In the genomic region with DNA sequence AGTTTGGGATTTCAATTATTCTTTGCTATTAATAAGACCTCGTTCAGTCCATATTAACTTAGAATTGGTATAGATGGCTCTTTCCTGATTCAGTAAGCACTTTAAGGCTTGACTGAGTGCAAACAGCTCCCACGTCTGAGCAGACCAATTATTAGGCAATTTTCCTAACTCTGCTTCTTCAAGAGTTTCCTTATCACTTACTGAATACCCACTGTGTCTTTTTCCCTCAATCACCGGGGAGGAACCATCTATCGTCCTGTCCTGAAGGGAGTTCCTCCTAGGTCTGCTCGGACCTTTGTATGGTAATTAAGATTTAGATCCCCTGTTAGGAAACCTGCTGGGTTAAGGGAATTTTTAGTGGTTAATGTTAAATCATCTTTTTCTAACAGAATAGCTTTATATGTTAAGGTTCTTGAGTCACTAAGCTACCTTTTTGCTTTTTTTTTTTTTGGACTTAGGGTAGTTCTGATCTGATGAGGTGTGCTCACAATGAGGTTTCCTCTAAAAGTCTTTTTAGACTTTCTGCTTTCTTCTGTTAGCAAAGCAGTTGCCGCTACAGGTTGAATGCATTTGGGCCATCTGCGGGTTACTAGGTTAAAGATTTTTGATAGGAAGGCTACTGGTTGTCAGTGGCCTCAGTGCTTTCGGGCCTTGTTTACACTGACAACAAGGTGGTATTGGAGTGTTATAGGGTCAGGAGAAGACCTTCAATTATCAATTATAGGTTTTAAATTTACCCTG, we compare ENCODE assay signal across 7 cellular contexts.
DNase-seq lines count a peak whose midpoint lies in the region; ATAC-seq and TF ChIP-seq lines count a peak whose summit lies in the region.
"Not testable (repeated sequence)": the region's sequence is repeated elsewhere in the genome, so short reads cannot be mapped to it uniquely, and the experiment has no call there.

No MANE protein-coding gene starts in this region.

- intact Hi-C loops in esophagus muscularis mucosa (cut with DNase I) = not testable (repeated sequence)

- not testable (repeated sequence) for H3K36me3 ChIP-seq in GM23338 (ENCODE audit: insufficient read depth); esophagus muscularis mucosa; smooth muscle cell (ENCODE audit: low read depth)

- not testable (repeated sequence) for H4K20me1 ChIP-seq in GM23338 (replicated peaks; ENCODE audit: insufficient read depth); smooth muscle cell (ENCODE audit: low read depth)

- not testable (repeated sequence) for DNase-seq in GM23338 (ENCODE audit: low spot score); central memory CD8-positive, alpha-beta T cell (ENCODE audit: low spot score in 2 of 2); mesothelial cell of epicardium (ENCODE audit: low spot score in 2 of 2, unreplicated experiment in 2 of 2); smooth muscle cell (lab: John Stamatoyannopoulos, UW; ENCODE audit: unreplicated experiment)
- DNase-seq in NB4 (ENCODE audit: low read depth) (peak; percentile 8), esophagus muscularis mucosa (ENCODE audit: extremely low spot score) (peak; percentile 37)

- not testable (repeated sequence) for TF ChIP-seq CTCF in GM23338 (conservative IDR thresholded peaks at IDR 0.05; ENCODE audit: low read depth in 2 of 2); NB4 (IDR thresholded peaks at IDR 0.05; ENCODE audit: low read depth, low read length); esophagus muscularis mucosa (IDR thresholded peaks at IDR 0.05); mesothelial cell of epicardium (IDR thresholded peaks at IDR 0.05; ENCODE audit: unreplicated experiment); smooth muscle cell (IDR thresholded peaks at IDR 0.05; ENCODE audit: borderline replicate concordance, insufficient read depth, poor library complexity, severe bottlenecking)

- H3K79me2 ChIP-seq in GM23338 (replicated peaks; ENCODE audit: insufficient read depth); smooth muscle cell (ENCODE audit: low read depth): not testable (repeated sequence)

- peak overlapping the region; percentile 69 for H3K4me2 ChIP-seq in GM23338
- not testable (repeated sequence) for H3K4me2 ChIP-seq in smooth muscle cell

- not testable (repeated sequence) for H3K9me3 Mint-ChIP-seq in GM23338; activated T-helper 17 cell treated with anti-CD3 and anti-CD28 coated beads, Interleukin-2, amount 50 U/mL, for 72 hours; central memory CD8-positive, alpha-beta T cell; mesothelial cell of epicardium

- not testable (repeated sequence) for H2AFZ ChIP-seq in GM23338; smooth muscle cell (ENCODE audit: low read depth)

- TF ChIP-seq POLR2A in NB4 (IDR thresholded peaks at IDR 0.05; ENCODE audit: extremely low read depth, insufficient read length); esophagus muscularis mucosa (IDR thresholded peaks at IDR 0.05; ENCODE audit: low read depth): not testable (repeated sequence)

- H3K9ac ChIP-seq in smooth muscle cell (ENCODE audit: low read depth) = peak overlapping the region; percentile 66

- ATAC-seq in GM23338; activated T-helper 17 cell treated with anti-CD3 and anti-CD28 coated beads, Interleukin-2, amount 50 U/mL, for 72 hours (replicated peaks); central memory CD8-positive, alpha-beta T cell (replicated peaks; ENCODE audit: extremely low read depth, poor library complexity, severe bottlenecking): not testable (repeated sequence)

- not testable (repeated sequence) for H3K4me3 Mint-ChIP-seq in GM23338; activated T-helper 17 cell treated with anti-CD3 and anti-CD28 coated beads, Interleukin-2, amount 50 U/mL, for 72 hours; central memory CD8-positive, alpha-beta T cell; mesothelial cell of epicardium

- H3K27me3 Mint-ChIP-seq in GM23338 (ENCODE audit: insufficient read depth, low read depth, poor library complexity); activated T-helper 17 cell treated with anti-CD3 and anti-CD28 coated beads, Interleukin-2, amount 50 U/mL, for 72 hours; central memory CD8-positive, alpha-beta T cell; mesothelial cell of epicardium (ENCODE audit: low read depth): not testable (repeated sequence)

- H3K27ac Mint-ChIP-seq in GM23338 = not testable (repeated sequence)
- H3K27ac Mint-ChIP-seq in activated T-helper 17 cell treated with anti-CD3 and anti-CD28 coated beads, Interleukin-2, amount 50 U/mL, for 72 hours = peak overlapping the region; percentile 8
- peak overlapping the region; percentile 17 for H3K27ac Mint-ChIP-seq in central memory CD8-positive, alpha-beta T cell (ENCODE audit: low read depth)
- peak overlapping the region; percentile 12 for H3K27ac Mint-ChIP-seq in mesothelial cell of epicardium

- H3K36me3 Mint-ChIP-seq in GM23338 (ENCODE audit: low read depth); activated T-helper 17 cell treated with anti-CD3 and anti-CD28 coated beads, Interleukin-2, amount 50 U/mL, for 72 hours (ENCODE audit: low read depth); mesothelial cell of epicardium: not testable (repeated sequence)
- peaks cover 14% of the 10 kb centered on the region for H3K36me3 Mint-ChIP-seq in central memory CD8-positive, alpha-beta T cell (ENCODE audit: insufficient read depth)

- H3K4me1 ChIP-seq in GM23338 (ENCODE audit: insufficient read depth) (peaks cover 46% of the 10 kb centered on the region), esophagus muscularis mucosa (peaks cover 0 to 14% (median 3%) of the 10 kb centered on the region in 4 donors), smooth muscle cell (ENCODE audit: low read depth) (peaks cover 20% of the 10 kb centered on the region)

- H3K27ac ChIP-seq in GM23338 (ENCODE audit: low read depth) (0 out of 2 replicates have a peak overlapping the region, but pooled peaks have one; percentile 15), smooth muscle cell (ENCODE audit: low read depth) (peak overlapping the region; percentile 86)
- H3K27ac ChIP-seq in esophagus muscularis mucosa (replicated peaks in 1 of 4) = not testable (repeated sequence)

- H3K4me3 ChIP-seq in GM23338; NB4 (ENCODE audit: low read depth, low read length); esophagus muscularis mucosa; smooth muscle cell: not testable (repeated sequence)

- not testable (repeated sequence) for TF ChIP-seq EP300 in esophagus muscularis mucosa (IDR thresholded peaks at IDR 0.05)

- peaks cover 48% of the 10 kb centered on the region for H3K4me1 Mint-ChIP-seq in GM23338
- H3K4me1 Mint-ChIP-seq in activated T-helper 17 cell treated with anti-CD3 and anti-CD28 coated beads, Interleukin-2, amount 50 U/mL, for 72 hours = not testable (repeated sequence)
- H3K4me1 Mint-ChIP-seq in central memory CD8-positive, alpha-beta T cell = peaks cover 15% of the 10 kb centered on the region
- H3K4me1 Mint-ChIP-seq in mesothelial cell of epicardium = peaks cover 19% of the 10 kb centered on the region

- not testable (repeated sequence) for H3K27me3 ChIP-seq in GM23338 (ENCODE audit: insufficient read depth); esophagus muscularis mucosa; smooth muscle cell (ENCODE audit: low read depth)

- H3K9me2 ChIP-seq in GM23338 (ENCODE audit: insufficient read depth) = not testable (repeated sequence)

- H3F3A ChIP-seq in GM23338 (replicated peaks; ENCODE audit: low read depth); smooth muscle cell (ENCODE audit: low read depth): not testable (repeated sequence)

- not testable (repeated sequence) for H3K9me3 ChIP-seq in esophagus muscularis mucosa; smooth muscle cell (replicated peaks; ENCODE audit: low read depth)

- 93% methylated on average over 8 of the region's 8 CpGs for WGBS in esophagus muscularis mucosa
- 47% methylated on average over 8 of the region's 8 CpGs for WGBS in smooth muscle cell (ENCODE audit: low lambda C conversion rate)
